In the genomic region with DNA sequence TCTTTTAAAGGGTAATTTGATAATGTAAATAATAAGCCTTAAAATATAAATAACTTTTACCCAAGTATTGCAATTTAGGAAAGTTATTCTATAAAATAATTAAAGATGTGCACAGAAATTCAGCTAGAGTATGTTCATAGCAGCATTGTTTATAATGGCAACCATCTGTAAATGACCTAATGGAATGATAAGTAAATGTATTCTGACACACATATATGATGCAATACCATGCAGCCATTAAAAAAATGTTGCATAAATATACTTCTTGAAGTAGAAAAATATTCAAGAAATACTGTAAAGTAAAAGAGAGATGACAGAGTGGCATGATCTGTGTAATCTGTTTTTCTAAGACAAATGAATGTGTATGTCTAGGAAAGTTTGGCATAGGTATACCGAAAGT, we compare ENCODE assay signal across 16 cellular contexts.
A peak's percentile ranks its signal among the peaks of the same experiment; 100 is the strongest.
DNase-seq lines count a peak whose midpoint lies in the region; ATAC-seq, FAIRE-seq and TF ChIP-seq lines count a peak whose summit lies in the region.
"Had no signal": no experiment of that assay in that cellular context is flagged by ENCODE, and none has a peak within 500 bp of the region (broad histone marks: within the 10 kb centered on the region; RNA-seq: fewer than 3 reads in every experiment).

No MANE protein-coding gene starts in this region.

- no peaks in the 10 kb centered on the region for H3K4me1 ChIP-seq in GM23248 (ENCODE audit: insufficient read depth)
- H3K4me1 ChIP-seq: A549 had no signal

- H3K4me3 ChIP-seq in AG04450 (ENCODE audit: low read depth, low read length) (no peak overlapping the region), GM23248 (no peak overlapping the region), bronchial epithelial cell (ENCODE audit: low read depth, low read length) (no peak overlapping the region)
- H3K4me3 ChIP-seq: A549, HAP-1 had no signal

- intact Hi-C loops in activated CD4-positive, alpha-beta memory T cell treated with anti-CD3 and anti-CD28 coated beads for 36 hours (cut with micrococcal nuclease) = no loop called here

- peak; percentile 41 for DNase-seq in AG04450 (ENCODE audit: low read depth, low spot score)
- peak; percentile 60 for DNase-seq in GM23248
- DNase-seq in bronchial epithelial cell (ENCODE audit: low read depth) = peak; percentile 10
- DNase-seq in fibroblast of peridontal ligament (ENCODE audit: extremely low read depth) = peak; percentile 75
- no peak for DNase-seq in NCI-H1105 treated with DMSO at 0.1 percent for 48 hours (lab: John Stamatoyannopoulos, UW)
- DNase-seq in T-cell = no peak
- no peak for DNase-seq in WTC11 (ENCODE audit: low spot score)
- no peak for DNase-seq in activated CD4-positive, alpha-beta memory T cell treated with anti-CD3 and anti-CD28 coated beads for 36 hours
- DNase-seq: CD4-positive, CD25-positive, alpha-beta regulatory T cell; GDM1; NCI-H146; NCI-H2107; NCI-H345; PC-3 had no signal

- in situ Hi-C loops in GM23248 (cut with MboI) = no loop called here

- H4K20me1 ChIP-seq in GM23248 (ENCODE audit: insufficient read depth) = no peaks in the 10 kb centered on the region

- H3K9me3 ChIP-seq in AG04450 (ENCODE audit: control insufficient read depth, insufficient read depth, low read length) (no peaks in the 10 kb centered on the region; the same call in 1 of the 2 replicates), GM23248 (ENCODE audit: low read depth) (no peaks in the 10 kb centered on the region)
- H3K9me3 ChIP-seq: A549, HAP-1 had no signal

- H3K4me3 Mint-ChIP-seq in T-cell (no peak overlapping the region), WTC11 (no peak overlapping the region)
- no peak overlapping the region for H3K4me3 Mint-ChIP-seq in activated CD4-positive, alpha-beta memory T cell treated with anti-CD3 and anti-CD28 coated beads for 36 hours
- H3K4me3 Mint-ChIP-seq: CD4-positive, CD25-positive, alpha-beta regulatory T cell had no signal

- H3K27me3 Mint-ChIP-seq in T-cell (no peaks in the 10 kb centered on the region), WTC11 (ENCODE audit: low read depth) (no peaks in the 10 kb centered on the region)
- no peaks in the 10 kb centered on the region for H3K27me3 Mint-ChIP-seq in activated CD4-positive, alpha-beta memory T cell treated with anti-CD3 and anti-CD28 coated beads for 36 hours
- H3K27me3 Mint-ChIP-seq: CD4-positive, CD25-positive, alpha-beta regulatory T cell had no signal

- ATAC-seq in T-cell (replicated peaks in 1 of 4) = no peak
- ATAC-seq in WTC11 = no peak
- ATAC-seq: A549, PC-3 had no signal

- CTCF ChIA-PET in AG04450 (lab: Charles Lee) (interaction anchor here (0.7 kb wide), 1 partner anchor 387 kb away, joined by 5 read pairs; no protein-coding TSS in a partner anchor), T-cell (lab: Charles Lee) (no interaction called here), WTC11 (lab: Charles Lee) (no interaction called here)
- CTCF ChIA-PET in activated CD4-positive, alpha-beta memory T cell treated with anti-CD3 and anti-CD28 coated beads for 36 hours (lab: Charles Lee) = no interaction called here

- no peak overlapping the region for H3K27ac Mint-ChIP-seq in T-cell
- no peak overlapping the region for H3K27ac Mint-ChIP-seq in WTC11
- H3K27ac Mint-ChIP-seq in activated CD4-positive, alpha-beta memory T cell treated with anti-CD3 and anti-CD28 coated beads for 36 hours = no peak overlapping the region
- H3K27ac Mint-ChIP-seq: CD4-positive, CD25-positive, alpha-beta regulatory T cell had no signal

- H3K36me3 ChIP-seq in GM23248 (ENCODE audit: low read depth) (no peaks in the 10 kb centered on the region; the same call in 1 of the 2 replicates), bronchial epithelial cell (ENCODE audit: control insufficient read depth, insufficient read depth, low read length) (no peaks in the 10 kb centered on the region)
- H3K36me3 ChIP-seq: HAP-1 had no signal

- H3K4me2 ChIP-seq in GM23248 (ENCODE audit: unreplicated experiment) = no peak overlapping the region
- H3K4me2 ChIP-seq: A549 had no signal

- no peaks in the 10 kb centered on the region for H3K79me2 ChIP-seq in GM23248 (ENCODE audit: insufficient read depth)

- H3K4me1 Mint-ChIP-seq in T-cell (no peaks in the 10 kb centered on the region), WTC11 (peaks cover 9% of the 10 kb centered on the region)
- H3K4me1 Mint-ChIP-seq in activated CD4-positive, alpha-beta memory T cell treated with anti-CD3 and anti-CD28 coated beads for 36 hours (ENCODE audit: low read depth) = no peaks in the 10 kb centered on the region
- H3K4me1 Mint-ChIP-seq: CD4-positive, CD25-positive, alpha-beta regulatory T cell had no signal

- H3K27me3 ChIP-seq in AG04450 (ENCODE audit: control insufficient read depth, insufficient read depth, low read length) (no peaks in the 10 kb centered on the region), GM23248 (replicated peaks; ENCODE audit: insufficient read depth) (no peaks in the 10 kb centered on the region), bronchial epithelial cell (ENCODE audit: control insufficient read depth, insufficient read depth, low read length) (no peaks in the 10 kb centered on the region)

- no peak overlapping the region for H3K9ac ChIP-seq in GM23248

- POLR2A ChIA-PET in AG04450 (lab: Yijun Ruan, JAX) = interaction anchor here (0.8 kb wide), 1 partner anchor 1184 kb away, joined by 3 read pairs; no protein-coding TSS in a partner anchor
- POLR2A ChIA-PET in T-cell (lab: Charles Lee) = no interaction called here
- POLR2A ChIA-PET in WTC11 (lab: Charles Lee) = no interaction called here
- POLR2A ChIA-PET in activated CD4-positive, alpha-beta memory T cell treated with anti-CD3 and anti-CD28 coated beads for 36 hours (lab: Charles Lee) = no interaction called here

- no peaks in the 10 kb centered on the region for H3F3A ChIP-seq in GM23248 (ENCODE audit: insufficient read depth)

- H3K27ac ChIP-seq in AG04450 (ENCODE audit: low read depth, low read length) = no peak overlapping the region
- no peak overlapping the region for H3K27ac ChIP-seq in GM23248
- H3K27ac ChIP-seq: A549 had no signal

- TF ChIP-seq CTCF in AG04450 (IDR thresholded peaks at IDR 0.05; ENCODE audit: low read depth, low read length) = no peak
- no peak for TF ChIP-seq CTCF in bronchial epithelial cell (IDR thresholded peaks at IDR 0.05; ENCODE audit: insufficient read depth, low read length, severe bottlenecking)
- no peak for TF ChIP-seq CTCF in WTC11 (IDR thresholded peaks at IDR 0.05)

- 93 to 95% methylated on average over 1 of the region's 1 CpG for WGBS in GM23248 (ENCODE audit: low coverage in 1 of 2, low lambda C conversion rate in 2 of 2, missing lambda C conversion rate in 2 of 2), 2 experiments

- H3K9me3 Mint-ChIP-seq in T-cell (no peaks in the 10 kb centered on the region), WTC11 (peaks cover 3% of the 10 kb centered on the region; the same call in 1 of the 2 replicates)
- no peaks in the 10 kb centered on the region for H3K9me3 Mint-ChIP-seq in activated CD4-positive, alpha-beta memory T cell treated with anti-CD3 and anti-CD28 coated beads for 36 hours
- H3K9me3 Mint-ChIP-seq: CD4-positive, CD25-positive, alpha-beta regulatory T cell had no signal

- H2AFZ ChIP-seq in GM23248 = no peak overlapping the region

- H3K36me3 Mint-ChIP-seq in T-cell (peaks cover 6% of the 10 kb centered on the region), WTC11 (no peaks in the 10 kb centered on the region)
- H3K36me3 Mint-ChIP-seq in activated CD4-positive, alpha-beta memory T cell treated with anti-CD3 and anti-CD28 coated beads for 36 hours = peaks cover 2% of the 10 kb centered on the region
- H3K36me3 Mint-ChIP-seq: CD4-positive, CD25-positive, alpha-beta regulatory T cell had no signal

- no peak for FAIRE-seq in bronchial epithelial cell (lab: Jason Lieb, UNC)
- FAIRE-seq: A549 had no signal

- H3K9me2 ChIP-seq in GM23248 (ENCODE audit: insufficient read depth) = no peaks in the 10 kb centered on the region

TF ChIP-seq in WTC11, 78 proteins besides CTCF, POLR2A, EP300 and RAD21 (continues in another document):
- TF ChIP-seq, protein P1, sequence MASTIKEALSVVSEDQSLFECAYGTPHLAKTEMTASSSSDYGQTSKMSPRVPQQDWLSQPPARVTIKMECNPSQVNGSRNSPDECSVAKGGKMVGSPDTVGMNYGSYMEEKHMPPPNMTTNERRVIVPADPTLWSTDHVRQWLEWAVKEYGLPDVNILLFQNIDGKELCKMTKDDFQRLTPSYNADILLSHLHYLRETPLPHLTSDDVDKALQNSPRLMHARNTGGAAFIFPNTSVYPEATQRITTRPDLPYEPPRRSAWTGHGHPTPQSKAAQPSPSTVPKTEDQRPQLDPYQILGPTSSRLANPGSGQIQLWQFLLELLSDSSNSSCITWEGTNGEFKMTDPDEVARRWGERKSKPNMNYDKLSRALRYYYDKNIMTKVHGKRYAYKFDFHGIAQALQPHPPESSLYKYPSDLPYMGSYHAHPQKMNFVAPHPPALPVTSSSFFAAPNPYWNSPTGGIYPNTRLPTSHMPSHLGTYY (CRISPR knock-in tag; IDR thresholded peaks at IDR 0.05) = no peak
- TF ChIP-seq RELA (CRISPR knock-in tag; IDR thresholded peaks at IDR 0.05; ENCODE audit: borderline replicate concordance) (no peak), FOXP1 (CRISPR knock-in tag; IDR thresholded peaks at IDR 0.05; ENCODE audit: borderline replicate concordance) (no peak), FOXK1 (CRISPR knock-in tag; IDR thresholded peaks at IDR 0.05) (no peak), JAZF1 (CRISPR knock-in tag; IDR thresholded peaks at IDR 0.05) (no peak), EMX1 (CRISPR knock-in tag; IDR thresholded peaks at IDR 0.05) (no peak), ZNF121 (CRISPR knock-in tag; IDR thresholded peaks at IDR 0.05) (no peak)
- TF ChIP-seq, protein P2, sequence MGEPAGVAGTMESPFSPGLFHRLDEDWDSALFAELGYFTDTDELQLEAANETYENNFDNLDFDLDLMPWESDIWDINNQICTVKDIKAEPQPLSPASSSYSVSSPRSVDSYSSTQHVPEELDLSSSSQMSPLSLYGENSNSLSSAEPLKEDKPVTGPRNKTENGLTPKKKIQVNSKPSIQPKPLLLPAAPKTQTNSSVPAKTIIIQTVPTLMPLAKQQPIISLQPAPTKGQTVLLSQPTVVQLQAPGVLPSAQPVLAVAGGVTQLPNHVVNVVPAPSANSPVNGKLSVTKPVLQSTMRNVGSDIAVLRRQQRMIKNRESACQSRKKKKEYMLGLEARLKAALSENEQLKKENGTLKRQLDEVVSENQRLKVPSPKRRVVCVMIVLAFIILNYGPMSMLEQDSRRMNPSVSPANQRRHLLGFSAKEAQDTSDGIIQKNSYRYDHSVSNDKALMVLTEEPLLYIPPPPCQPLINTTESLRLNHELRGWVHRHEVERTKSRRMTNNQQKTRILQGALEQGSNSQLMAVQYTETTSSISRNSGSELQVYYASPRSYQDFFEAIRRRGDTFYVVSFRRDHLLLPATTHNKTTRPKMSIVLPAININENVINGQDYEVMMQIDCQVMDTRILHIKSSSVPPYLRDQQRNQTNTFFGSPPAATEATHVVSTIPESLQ (CRISPR knock-in tag; IDR thresholded peaks at IDR 0.05) = no peak

Comparison
In these comparisons a context has a peak if more than half of its experiments do, and no peak if none do; other contexts are left out.
1. DNase-seq: peak in AG04450 (single experiment), GM23248 (single experiment), bronchial epithelial cell (single experiment) and fibroblast of peridontal ligament (single experiment); none in NCI-H1105 treated with DMSO at 0.1 percent for 48 hours (single experiment), T-cell (0 of 34), WTC11 (single experiment) and activated CD4-positive, alpha-beta memory T cell treated with anti-CD3 and anti-CD28 coated beads for 36 hours (single experiment).